Comparison of ENCODE assay signal across 25 cellular contexts in genomic region chr6:33738879-33739278, GRCh38. TPM values are rescaled to one million over a fixed set of nuclear protein-coding genes. Genes with fewer than 3 reads are reported as not detected.
"Had no signal": no experiment of that assay in that cellular context is flagged by ENCODE, and none has a peak within 500 bp of the region (broad histone marks: within the 10 kb centered on the region; RNA-seq: fewer than 3 reads in every experiment).

No MANE protein-coding gene starts in this region.

- H3K79me2 ChIP-seq: parathyroid adenoma had no signal

- H3K9me3 ChIP-seq: esophagus muscularis mucosa, gastroesophageal sphincter, lower lobe of right lung, prostate gland, suprapubic skin, thyroid gland, upper lobe of right lung, vagina had no signal

- H3K36me3 ChIP-seq: lower lobe of right lung, neural progenitor cell, prostate gland, suprapubic skin, upper lobe of right lung, vagina had no signal

- H3K4me3 ChIP-seq: esophagus muscularis mucosa, gastroesophageal sphincter, lower lobe of right lung, neural progenitor cell, prostate gland, smooth muscle cell, suprapubic skin, thyroid gland, upper lobe of right lung, vagina had no signal

- H3K4me1 Mint-ChIP-seq: memory B cell had no signal

- H3K4me2 ChIP-seq: neural progenitor cell, smooth muscle cell had no signal

- FAIRE-seq: colon, islet of Langerhans had no signal

- H3K9ac ChIP-seq: neural progenitor cell, parathyroid adenoma had no signal

- H3K27me3 ChIP-seq: neural progenitor cell, thyroid gland, upper lobe of right lung, vagina had no signal

- ATAC-seq: effector memory CD8-positive, alpha-beta T cell; gastroesophageal sphincter; lower lobe of right lung; natural killer cell treated with Interleukin-12 subunit alpha and Interleukin-12 subunit beta and Interleukin-15 and Interleukin-18, amount 100 ng/mL, for 72 hours; upper lobe of right lung had no signal

- H3K27ac Mint-ChIP-seq: dendritic cell treated with granulocyte-macrophage colony-stimulating factor and Interleukin-4, amounts not matched to agents 40 ng/mL and 50 ng/mL, for 4 days; effector memory CD8-positive, alpha-beta T cell; memory B cell; natural killer cell treated with Interleukin-12 subunit alpha and Interleukin-12 subunit beta and Interleukin-15 and Interleukin-18, amount 100 ng/mL, for 72 hours; neural progenitor cell had no signal

- H3K9me3 Mint-ChIP-seq: dendritic cell treated with granulocyte-macrophage colony-stimulating factor and Interleukin-4, amounts not matched to agents 40 ng/mL and 50 ng/mL, for 4 days; effector memory CD8-positive, alpha-beta T cell; memory B cell; natural killer cell treated with Interleukin-12 subunit alpha and Interleukin-12 subunit beta and Interleukin-15 and Interleukin-18, amount 100 ng/mL, for 72 hours; neural progenitor cell had no signal

- DNase-seq: cerebellar nuclear complex; effector memory CD8-positive, alpha-beta T cell; hippocampal formation; kidney glomerular epithelial cell; lower lobe of right lung; midbrain; retina; stimulated activated CD4-positive, alpha-beta T cell treated with anti-CD3 and anti-CD28 coated beads, Interleukin-2, amount 100 ng/mL, for 48 hours; stimulated activated naive CD4-positive, alpha-beta T cell treated with Interleukin-2 at 50 U/mL for 16 hours; thyroid gland; upper lobe of right lung had no signal

- H3K4me1 ChIP-seq: gastroesophageal sphincter, neural progenitor cell, parathyroid adenoma had no signal

- H2AFZ ChIP-seq: neural progenitor cell, parathyroid adenoma had no signal

- H3K4me3 Mint-ChIP-seq: dendritic cell treated with granulocyte-macrophage colony-stimulating factor and Interleukin-4, amounts not matched to agents 40 ng/mL and 50 ng/mL, for 4 days; effector memory CD8-positive, alpha-beta T cell; memory B cell; natural killer cell treated with Interleukin-12 subunit alpha and Interleukin-12 subunit beta and Interleukin-15 and Interleukin-18, amount 100 ng/mL, for 72 hours; neural progenitor cell had no signal

- H3K27ac ChIP-seq: epithelial cell of prostate, esophagus muscularis mucosa, gastroesophageal sphincter, lower lobe of right lung, neural progenitor cell, parathyroid adenoma, prostate gland, suprapubic skin, thyroid gland, upper lobe of right lung, vagina had no signal

- H3K36me3 Mint-ChIP-seq: memory B cell; natural killer cell treated with Interleukin-12 subunit alpha and Interleukin-12 subunit beta and Interleukin-15 and Interleukin-18, amount 100 ng/mL, for 72 hours; neural progenitor cell had no signal

RNA-seq across cellular contexts. Expression of gene IP6K3, which starts 7.8 kb away (rescaled TPM):
- total RNA-seq: natural killer cell treated with Interleukin-12 subunit alpha and Interleukin-12 subunit beta and Interleukin-15 and Interleukin-18, amount 100 ng/mL, for 72 hours had no signal
